1 cellular context compared by ENCODE assay signal in the genomic region with DNA sequence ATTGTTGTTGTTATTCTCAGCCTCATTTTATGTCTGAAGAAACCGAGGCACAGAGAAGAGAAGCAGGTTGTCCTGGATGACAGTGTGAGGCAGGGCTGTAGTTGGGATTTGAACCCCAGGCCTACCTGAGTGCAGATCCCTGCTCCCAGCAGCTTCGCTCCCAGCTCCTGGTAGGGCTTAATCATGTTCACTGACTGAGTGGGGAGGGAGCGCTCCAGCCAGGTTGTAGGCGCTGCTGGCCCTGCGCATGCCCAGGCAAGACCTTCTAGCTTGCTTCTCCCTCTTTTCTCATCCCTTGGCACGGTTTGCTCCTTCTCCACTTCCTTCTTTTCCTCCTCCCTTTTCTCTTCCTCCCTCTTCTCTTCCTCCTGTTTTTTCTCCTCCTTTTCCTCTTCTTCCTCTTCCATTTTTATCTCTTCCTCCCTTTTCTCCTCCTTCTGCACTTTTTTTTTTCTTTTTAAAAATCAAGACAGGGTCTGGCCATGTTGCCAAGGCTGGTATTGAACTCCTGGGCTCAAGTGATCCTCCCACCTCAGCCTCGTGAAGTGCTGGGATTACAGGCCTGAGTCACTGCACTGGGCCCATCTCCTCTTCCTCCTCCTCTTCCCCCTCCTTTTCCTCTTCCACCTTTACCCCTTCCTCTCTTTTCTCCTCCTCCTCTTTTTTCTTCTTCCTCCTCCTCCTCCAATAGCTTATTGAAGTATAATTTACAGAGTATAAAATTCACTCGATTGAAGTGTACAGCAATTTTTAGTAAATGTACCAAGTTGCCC.
TF ChIP-seq lines count a peak whose summit lies in the region.

No MANE protein-coding gene starts in this region.

TF ChIP-seq in GM23338, 12 proteins besides CTCF, POLR2A, EP300 and RAD21 (continued from another document):
- TF ChIP-seq, protein P1, sequence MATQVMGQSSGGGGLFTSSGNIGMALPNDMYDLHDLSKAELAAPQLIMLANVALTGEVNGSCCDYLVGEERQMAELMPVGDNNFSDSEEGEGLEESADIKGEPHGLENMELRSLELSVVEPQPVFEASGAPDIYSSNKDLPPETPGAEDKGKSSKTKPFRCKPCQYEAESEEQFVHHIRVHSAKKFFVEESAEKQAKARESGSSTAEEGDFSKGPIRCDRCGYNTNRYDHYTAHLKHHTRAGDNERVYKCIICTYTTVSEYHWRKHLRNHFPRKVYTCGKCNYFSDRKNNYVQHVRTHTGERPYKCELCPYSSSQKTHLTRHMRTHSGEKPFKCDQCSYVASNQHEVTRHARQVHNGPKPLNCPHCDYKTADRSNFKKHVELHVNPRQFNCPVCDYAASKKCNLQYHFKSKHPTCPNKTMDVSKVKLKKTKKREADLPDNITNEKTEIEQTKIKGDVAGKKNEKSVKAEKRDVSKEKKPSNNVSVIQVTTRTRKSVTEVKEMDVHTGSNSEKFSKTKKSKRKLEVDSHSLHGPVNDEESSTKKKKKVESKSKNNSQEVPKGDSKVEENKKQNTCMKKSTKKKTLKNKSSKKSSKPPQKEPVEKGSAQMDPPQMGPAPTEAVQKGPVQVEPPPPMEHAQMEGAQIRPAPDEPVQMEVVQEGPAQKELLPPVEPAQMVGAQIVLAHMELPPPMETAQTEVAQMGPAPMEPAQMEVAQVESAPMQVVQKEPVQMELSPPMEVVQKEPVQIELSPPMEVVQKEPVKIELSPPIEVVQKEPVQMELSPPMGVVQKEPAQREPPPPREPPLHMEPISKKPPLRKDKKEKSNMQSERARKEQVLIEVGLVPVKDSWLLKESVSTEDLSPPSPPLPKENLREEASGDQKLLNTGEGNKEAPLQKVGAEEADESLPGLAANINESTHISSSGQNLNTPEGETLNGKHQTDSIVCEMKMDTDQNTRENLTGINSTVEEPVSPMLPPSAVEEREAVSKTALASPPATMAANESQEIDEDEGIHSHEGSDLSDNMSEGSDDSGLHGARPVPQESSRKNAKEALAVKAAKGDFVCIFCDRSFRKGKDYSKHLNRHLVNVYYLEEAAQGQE (IDR thresholded peaks at IDR 0.05; ENCODE audit: unreplicated experiment) = no peak
- TF ChIP-seq JUNB (IDR thresholded peaks at IDR 0.05; ENCODE audit: unreplicated experiment) (no peak), STAT1 (IDR thresholded peaks at IDR 0.05; ENCODE audit: unreplicated experiment) (no peak), EZH2phosphoT487 (IDR thresholded peaks at IDR 0.05; ENCODE audit: unreplicated experiment) (no peak), EZH2 (IDR thresholded peaks at IDR 0.05; ENCODE audit: low read depth, unreplicated experiment) (no peak), NANOG (IDR thresholded peaks at IDR 0.05; ENCODE audit: borderline replicate concordance) (no peak), ZNF331 (CRISPR knock-in tag; IDR thresholded peaks at IDR 0.05; ENCODE audit: low read depth) (no peak), CREB1 (CRISPR knock-in tag; IDR thresholded peaks at IDR 0.05; ENCODE audit: low read depth) (no peak)
- TF ChIP-seq, protein P2, sequence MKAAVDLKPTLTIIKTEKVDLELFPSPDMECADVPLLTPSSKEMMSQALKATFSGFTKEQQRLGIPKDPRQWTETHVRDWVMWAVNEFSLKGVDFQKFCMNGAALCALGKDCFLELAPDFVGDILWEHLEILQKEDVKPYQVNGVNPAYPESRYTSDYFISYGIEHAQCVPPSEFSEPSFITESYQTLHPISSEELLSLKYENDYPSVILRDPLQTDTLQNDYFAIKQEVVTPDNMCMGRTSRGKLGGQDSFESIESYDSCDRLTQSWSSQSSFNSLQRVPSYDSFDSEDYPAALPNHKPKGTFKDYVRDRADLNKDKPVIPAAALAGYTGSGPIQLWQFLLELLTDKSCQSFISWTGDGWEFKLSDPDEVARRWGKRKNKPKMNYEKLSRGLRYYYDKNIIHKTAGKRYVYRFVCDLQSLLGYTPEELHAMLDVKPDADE (IDR thresholded peaks at IDR 0.05) = no peak
- TF ChIP-seq, protein P3, sequence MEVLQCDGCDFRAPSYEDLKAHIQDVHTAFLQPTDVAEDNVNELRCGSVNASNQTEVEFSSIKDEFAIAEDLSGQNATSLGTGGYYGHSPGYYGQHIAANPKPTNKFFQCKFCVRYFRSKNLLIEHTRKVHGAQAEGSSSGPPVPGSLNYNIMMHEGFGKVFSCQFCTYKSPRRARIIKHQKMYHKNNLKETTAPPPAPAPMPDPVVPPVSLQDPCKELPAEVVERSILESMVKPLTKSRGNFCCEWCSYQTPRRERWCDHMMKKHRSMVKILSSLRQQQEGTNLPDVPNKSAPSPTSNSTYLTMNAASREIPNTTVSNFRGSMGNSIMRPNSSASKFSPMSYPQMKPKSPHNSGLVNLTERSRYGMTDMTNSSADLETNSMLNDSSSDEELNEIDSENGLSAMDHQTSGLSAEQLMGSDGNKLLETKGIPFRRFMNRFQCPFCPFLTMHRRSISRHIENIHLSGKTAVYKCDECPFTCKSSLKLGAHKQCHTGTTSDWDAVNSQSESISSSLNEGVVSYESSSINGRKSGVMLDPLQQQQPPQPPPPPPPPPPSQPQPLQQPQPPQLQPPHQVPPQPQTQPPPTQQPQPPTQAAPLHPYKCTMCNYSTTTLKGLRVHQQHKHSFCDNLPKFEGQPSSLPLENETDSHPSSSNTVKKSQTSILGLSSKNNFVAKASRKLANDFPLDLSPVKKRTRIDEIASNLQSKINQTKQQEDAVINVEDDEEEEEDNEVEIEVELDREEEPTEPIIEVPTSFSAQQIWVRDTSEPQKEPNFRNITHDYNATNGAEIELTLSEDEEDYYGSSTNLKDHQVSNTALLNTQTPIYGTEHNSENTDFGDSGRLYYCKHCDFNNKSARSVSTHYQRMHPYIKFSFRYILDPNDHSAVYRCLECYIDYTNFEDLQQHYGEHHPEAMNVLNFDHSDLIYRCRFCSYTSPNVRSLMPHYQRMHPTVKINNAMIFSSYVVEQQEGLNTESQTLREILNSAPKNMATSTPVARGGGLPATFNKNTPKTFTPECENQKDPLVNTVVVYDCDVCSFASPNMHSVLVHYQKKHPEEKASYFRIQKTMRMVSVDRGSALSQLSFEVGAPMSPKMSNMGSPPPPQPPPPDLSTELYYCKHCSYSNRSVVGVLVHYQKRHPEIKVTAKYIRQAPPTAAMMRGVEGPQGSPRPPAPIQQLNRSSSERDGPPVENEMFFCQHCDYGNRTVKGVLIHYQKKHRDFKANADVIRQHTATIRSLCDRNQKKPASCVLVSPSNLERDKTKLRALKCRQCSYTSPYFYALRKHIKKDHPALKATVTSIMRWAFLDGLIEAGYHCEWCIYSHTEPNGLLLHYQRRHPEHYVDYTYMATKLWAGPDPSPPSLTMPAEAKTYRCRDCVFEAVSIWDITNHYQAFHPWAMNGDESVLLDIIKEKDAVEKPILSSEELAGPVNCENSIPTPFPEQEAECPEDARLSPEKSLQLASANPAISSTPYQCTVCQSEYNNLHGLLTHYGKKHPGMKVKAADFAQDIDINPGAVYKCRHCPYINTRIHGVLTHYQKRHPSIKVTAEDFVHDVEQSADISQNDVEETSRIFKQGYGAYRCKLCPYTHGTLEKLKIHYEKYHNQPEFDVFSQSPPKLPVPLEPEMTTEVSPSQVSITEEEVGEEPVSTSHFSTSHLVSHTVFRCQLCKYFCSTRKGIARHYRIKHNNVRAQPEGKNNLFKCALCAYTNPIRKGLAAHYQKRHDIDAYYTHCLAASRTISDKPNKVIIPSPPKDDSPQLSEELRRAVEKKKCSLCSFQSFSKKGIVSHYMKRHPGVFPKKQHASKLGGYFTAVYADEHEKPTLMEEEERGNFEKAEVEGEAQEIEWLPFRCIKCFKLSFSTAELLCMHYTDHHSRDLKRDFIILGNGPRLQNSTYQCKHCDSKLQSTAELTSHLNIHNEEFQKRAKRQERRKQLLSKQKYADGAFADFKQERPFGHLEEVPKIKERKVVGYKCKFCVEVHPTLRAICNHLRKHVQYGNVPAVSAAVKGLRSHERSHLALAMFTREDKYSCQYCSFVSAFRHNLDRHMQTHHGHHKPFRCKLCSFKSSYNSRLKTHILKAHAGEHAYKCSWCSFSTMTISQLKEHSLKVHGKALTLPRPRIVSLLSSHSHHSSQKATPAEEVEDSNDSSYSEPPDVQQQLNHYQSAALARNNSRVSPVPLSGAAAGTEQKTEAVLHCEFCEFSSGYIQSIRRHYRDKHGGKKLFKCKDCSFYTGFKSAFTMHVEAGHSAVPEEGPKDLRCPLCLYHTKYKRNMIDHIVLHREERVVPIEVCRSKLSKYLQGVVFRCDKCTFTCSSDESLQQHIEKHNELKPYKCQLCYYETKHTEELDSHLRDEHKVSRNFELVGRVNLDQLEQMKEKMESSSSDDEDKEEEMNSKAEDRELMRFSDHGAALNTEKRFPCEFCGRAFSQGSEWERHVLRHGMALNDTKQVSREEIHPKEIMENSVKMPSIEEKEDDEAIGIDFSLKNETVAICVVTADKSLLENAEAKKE (CRISPR knock-in tag; IDR thresholded peaks at IDR 0.05) = no peak
